10 cellular contexts compared by ENCODE assay signal in the genomic region with DNA sequence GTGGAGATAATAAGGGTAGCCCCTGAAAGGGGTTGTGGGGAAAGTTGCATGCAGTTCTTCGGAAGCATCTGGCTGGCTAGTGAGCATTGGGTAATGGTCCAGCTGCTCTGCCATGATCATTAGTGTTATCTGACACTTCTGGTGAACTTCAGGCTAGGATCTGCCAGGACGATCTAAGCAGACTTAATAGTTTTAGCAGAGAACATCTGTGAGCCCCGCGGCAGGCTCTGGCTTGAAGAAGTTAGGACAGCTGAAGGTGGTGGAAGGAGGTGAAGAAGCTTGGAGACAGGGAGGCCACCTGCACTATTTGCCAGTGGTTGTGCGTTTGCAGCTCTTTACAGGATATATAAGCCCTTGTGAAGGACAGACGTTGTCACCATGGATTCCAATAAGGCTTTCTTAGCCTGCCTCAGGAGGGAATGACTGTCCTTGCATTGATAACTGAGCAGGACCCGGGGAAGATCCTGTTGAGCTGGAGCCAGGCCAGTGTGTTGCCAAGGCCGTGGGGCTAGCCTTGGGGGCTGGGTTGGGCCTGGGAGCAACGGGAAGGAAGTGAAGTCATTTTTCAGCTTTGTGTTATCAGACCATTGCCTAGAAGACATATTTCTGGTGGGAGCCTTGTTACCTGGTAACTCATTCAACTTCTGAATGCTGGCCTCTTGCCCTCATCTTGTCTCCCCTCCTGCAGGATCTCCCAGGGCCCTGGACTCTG.
DNase-seq lines count a peak whose midpoint lies in the region; ATAC-seq and TF ChIP-seq lines count a peak whose summit lies in the region.
"Had no signal": no experiment of that assay in that cellular context is flagged by ENCODE, and none has a peak within 500 bp of the region (broad histone marks: within the 10 kb centered on the region; RNA-seq: fewer than 3 reads in every experiment).

No MANE protein-coding gene starts in this region.

- H3K4me3 ChIP-seq in body of pancreas: no peak overlapping the region

- POLR2A ChIA-PET in activated CD4-positive, alpha-beta memory T cell treated with anti-CD3 and anti-CD28 coated beads for 36 hours (lab: Charles Lee): no interaction called here

- H3K9me3 Mint-ChIP-seq in CD14-positive monocyte: no peaks in the 10 kb centered on the region
- H3K9me3 Mint-ChIP-seq in memory B cell: no peaks in the 10 kb centered on the region
- H3K9me3 Mint-ChIP-seq in activated CD4-positive, alpha-beta memory T cell treated with anti-CD3 and anti-CD28 coated beads for 36 hours: no peaks in the 10 kb centered on the region
- H3K9me3 Mint-ChIP-seq: HFFc6 had no signal

- DNase-seq in CD14-positive monocyte (ENCODE audit: low spot score) (no peak), body of pancreas (peak; percentile 42 to 64 (median 46)), memory B cell (ENCODE audit: low spot score in 2 of 2) (no peak), NCI-H345 treated with DMSO at 0.1 percent for 48 hours (lab: John Stamatoyannopoulos, UW; ENCODE audit: unreplicated experiment) (no peak), NCI-H2227 (lab: John Stamatoyannopoulos, UW; ENCODE audit: unreplicated experiment) (no peak), DMS53 treated with DMSO at 0.1 percent for 48 hours (lab: John Stamatoyannopoulos, UW; ENCODE audit: unreplicated experiment) (no peak)
- no peak for DNase-seq in activated CD4-positive, alpha-beta memory T cell treated with anti-CD3 and anti-CD28 coated beads for 36 hours
- DNase-seq: HFFc6 had no signal

- H3K27me3 Mint-ChIP-seq in CD14-positive monocyte (ENCODE audit: low read depth in 3 of 3) (peaks cover 0 to 2% (median 0%) of the 10 kb centered on the region in 3 donors), memory B cell (no peaks in the 10 kb centered on the region)
- no peaks in the 10 kb centered on the region for H3K27me3 Mint-ChIP-seq in activated CD4-positive, alpha-beta memory T cell treated with anti-CD3 and anti-CD28 coated beads for 36 hours

- no peaks in the 10 kb centered on the region for H3K27me3 ChIP-seq in body of pancreas

- H3K4me1 ChIP-seq in body of pancreas: peaks cover 16% of the 10 kb centered on the region

- H3K27ac Mint-ChIP-seq in CD14-positive monocyte (peak overlapping the region; percentile 8 to 88 (median 58)), memory B cell (peak overlapping the region; percentile 21)
- no peak overlapping the region for H3K27ac Mint-ChIP-seq in activated CD4-positive, alpha-beta memory T cell treated with anti-CD3 and anti-CD28 coated beads for 36 hours
- H3K27ac Mint-ChIP-seq: HFFc6 had no signal

- CTCF ChIA-PET in activated CD4-positive, alpha-beta memory T cell treated with anti-CD3 and anti-CD28 coated beads for 36 hours (lab: Charles Lee): interaction anchor here (1.2 kb wide), 1 partner anchor 33 kb away, joined by 3 read pairs; no protein-coding TSS in a partner anchor

- H3K27ac ChIP-seq in KOPT-K1 (ENCODE audit: low read depth, low read length, poor library complexity, severe bottlenecking) (peak overlapping the region; percentile 13), body of pancreas (peak overlapping the region; percentile 12 to 72 (median 41))

- H3K9me3 ChIP-seq in KOPT-K1 (ENCODE audit: insufficient read depth, low read length, poor library complexity, severe bottlenecking): no peaks in the 10 kb centered on the region
- no peaks in the 10 kb centered on the region for H3K9me3 ChIP-seq in body of pancreas

- H3K36me3 ChIP-seq in KOPT-K1 (ENCODE audit: insufficient read depth, low read length): no peaks in the 10 kb centered on the region
- no peaks in the 10 kb centered on the region for H3K36me3 ChIP-seq in body of pancreas (replicated peaks in 1 of 2; ENCODE audit: insufficient read depth in 1 of 2, low read depth in 2 of 2)

- H3K4me1 Mint-ChIP-seq in CD14-positive monocyte: peaks cover 38% of the 10 kb centered on the region
- peaks cover 72% of the 10 kb centered on the region for H3K4me1 Mint-ChIP-seq in memory B cell
- peaks cover 57% of the 10 kb centered on the region for H3K4me1 Mint-ChIP-seq in activated CD4-positive, alpha-beta memory T cell treated with anti-CD3 and anti-CD28 coated beads for 36 hours (ENCODE audit: low read depth)

- whole genome bisulfite sequencing in body of pancreas, 2 donors: 43 to 45% methylated on average over 7 to 9 of the region's 9 CpGs

- TF ChIP-seq CTCF in CD14-positive monocyte (IDR thresholded peaks at IDR 0.05) (no peak), body of pancreas (IDR thresholded peaks at IDR 0.05) (no peak)

- H3K4me3 Mint-ChIP-seq in CD14-positive monocyte (peak overlapping the region; percentile 17 to 47), memory B cell (no peak overlapping the region)
- no peak overlapping the region for H3K4me3 Mint-ChIP-seq in activated CD4-positive, alpha-beta memory T cell treated with anti-CD3 and anti-CD28 coated beads for 36 hours
- H3K4me3 Mint-ChIP-seq: HFFc6 had no signal

- no peak for TF ChIP-seq POLR2A in body of pancreas (IDR thresholded peaks at IDR 0.05)

- H3K36me3 Mint-ChIP-seq in CD14-positive monocyte: peaks cover 7 to 16% of the 10 kb centered on the region in 2 donors
- peaks cover 15% of the 10 kb centered on the region for H3K36me3 Mint-ChIP-seq in memory B cell
- H3K36me3 Mint-ChIP-seq in activated CD4-positive, alpha-beta memory T cell treated with anti-CD3 and anti-CD28 coated beads for 36 hours: no peaks in the 10 kb centered on the region

- intact Hi-C loops in CD14-positive monocyte (cut with micrococcal nuclease) (no loop called here), body of pancreas (cut with DNase I) (no loop called here)
- intact Hi-C loops in activated CD4-positive, alpha-beta memory T cell treated with anti-CD3 and anti-CD28 coated beads for 36 hours (cut with micrococcal nuclease): no loop called here

- peak; percentile 69 for ATAC-seq in body of pancreas
- no peak for ATAC-seq in memory B cell (ENCODE audit: low read depth)
- ATAC-seq: activated CD4-positive, CD25-positive, alpha-beta regulatory T cell treated with anti-CD3 and anti-CD28 coated beads, Interleukin-2, amount 50 U/mL, for 24 hours had no signal

Comparison
In these comparisons a context has a peak if more than half of its experiments do, and no peak if none do; other contexts are left out.
1. DNase-seq: peak in body of pancreas (4 of 4); none in CD14-positive monocyte (single experiment), memory B cell (0 of 2), NCI-H345 treated with DMSO at 0.1 percent for 48 hours (single experiment), activated CD4-positive, alpha-beta memory T cell treated with anti-CD3 and anti-CD28 coated beads for 36 hours (single experiment), NCI-H2227 (single experiment) and DMS53 treated with DMSO at 0.1 percent for 48 hours (single experiment).
2. H3K4me3 Mint-ChIP-seq: peak in CD14-positive monocyte (2 of 2); none in memory B cell (single experiment) and activated CD4-positive, alpha-beta memory T cell treated with anti-CD3 and anti-CD28 coated beads for 36 hours (single experiment).